In the genomic region with DNA sequence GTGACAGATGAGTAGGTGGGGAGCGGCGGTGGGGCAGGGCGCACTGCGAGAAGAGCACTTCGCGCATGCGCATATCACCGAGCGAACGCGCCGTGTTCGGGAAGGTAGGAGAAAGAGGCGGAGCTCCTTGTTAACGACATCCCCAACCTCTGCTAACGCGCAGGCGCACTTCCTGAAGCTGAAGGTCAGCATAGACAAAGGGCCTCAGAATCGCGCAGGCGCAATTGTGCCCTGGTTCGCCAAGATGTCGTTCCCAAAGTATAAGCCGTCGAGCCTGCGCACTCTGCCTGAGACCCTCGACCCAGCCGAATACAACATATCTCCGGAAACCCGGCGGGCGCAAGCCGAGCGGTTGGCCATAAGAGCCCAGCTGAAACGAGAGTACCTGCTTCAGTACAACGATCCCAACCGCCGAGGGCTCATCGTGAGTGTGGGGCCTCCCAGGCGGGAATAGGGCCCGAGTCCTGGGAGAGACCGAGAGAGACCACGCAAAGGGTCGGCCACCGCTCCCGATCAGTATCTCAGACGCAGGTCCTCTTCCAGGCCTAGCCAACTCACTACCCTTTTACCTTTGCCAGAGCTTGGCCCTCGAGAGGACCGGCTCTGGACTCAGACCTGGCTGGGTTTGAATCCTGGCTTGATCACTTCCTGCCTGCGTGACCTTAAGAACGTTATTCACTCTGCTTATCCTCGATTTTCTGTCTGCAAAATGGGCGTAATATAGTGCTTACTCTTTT, we compare ENCODE assay signal across 1 cellular context.
TF ChIP-seq lines count a peak whose summit lies in the region.

A gene (plus strand): TSS at position 221 of the 737 bp plus-strand sequence. CDS start 24 bp downstream, at position 245.

TF ChIP-seq in HepG2, 621 proteins besides CTCF, POLR2A, EP300 and RAD21 (continued from another document and continues in another):
- 0 out of 2 replicates have a peak, but pooled peaks have one; percentile 39 for TF ChIP-seq NFATC3 (CRISPR knock-in tag; IDR thresholded peaks at IDR 0.05)
- TF ChIP-seq REL (CRISPR knock-in tag; conservative IDR thresholded peaks at IDR 0.05), result no peak
- no peak for TF ChIP-seq ZNF337 (CRISPR knock-in tag; IDR thresholded peaks at IDR 0.05; ENCODE audit: borderline replicate concordance, low read depth)
- peak; percentile 71 for TF ChIP-seq ASH2L (IDR thresholded peaks at IDR 0.05; ENCODE audit: insufficient read length, low read depth, low read length)
- TF ChIP-seq CREM (IDR thresholded peaks at IDR 0.05), result 0 out of 2 replicates have a peak, but pooled peaks have one; percentile 7
- no peak for TF ChIP-seq CREM (CRISPR knock-in tag; IDR thresholded peaks at IDR 0.05)
- no peak for TF ChIP-seq ZNF660 (CRISPR knock-in tag; IDR thresholded peaks at IDR 0.05; ENCODE audit: borderline replicate concordance, low read depth)
- no peak for TF ChIP-seq MBD4 (IDR thresholded peaks at IDR 0.05; ENCODE audit: borderline replicate concordance, low read length)
- peak; percentile 36; the same call in 1 of the 2 replicates for TF ChIP-seq ZNF670 (CRISPR knock-in tag; IDR thresholded peaks at IDR 0.05; ENCODE audit: borderline replicate concordance)
- TF ChIP-seq ZNF251 (CRISPR knock-in tag; IDR thresholded peaks at IDR 0.05), result no peak
- TF ChIP-seq KLF16 (CRISPR knock-in tag; IDR thresholded peaks at IDR 0.05), result peak in 1 of 2 experiments; percentile 21; a peak in 1 of 4 replicates
- TF ChIP-seq RBM22 (optimal IDR thresholded peaks at IDR 0.05; ENCODE audit: low read length), result no peak
- TF ChIP-seq, protein P1, sequence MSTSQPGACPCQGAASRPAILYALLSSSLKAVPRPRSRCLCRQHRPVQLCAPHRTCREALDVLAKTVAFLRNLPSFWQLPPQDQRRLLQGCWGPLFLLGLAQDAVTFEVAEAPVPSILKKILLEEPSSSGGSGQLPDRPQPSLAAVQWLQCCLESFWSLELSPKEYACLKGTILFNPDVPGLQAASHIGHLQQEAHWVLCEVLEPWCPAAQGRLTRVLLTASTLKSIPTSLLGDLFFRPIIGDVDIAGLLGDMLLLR (CRISPR knock-in tag; IDR thresholded peaks at IDR 0.05), result no peak
- no peak for TF ChIP-seq ZNF354B (CRISPR knock-in tag; IDR thresholded peaks at IDR 0.05)
- TF ChIP-seq KLF6 (CRISPR knock-in tag; IDR thresholded peaks at IDR 0.05), result peak; percentile 87
- no peak for TF ChIP-seq ZNF264 (CRISPR knock-in tag; IDR thresholded peaks at IDR 0.05)
- TF ChIP-seq RARG (CRISPR knock-in tag; IDR thresholded peaks at IDR 0.05; ENCODE audit: low read depth), result no peak
- TF ChIP-seq ZNF567 (CRISPR knock-in tag; IDR thresholded peaks at IDR 0.05; ENCODE audit: borderline replicate concordance), result no peak
- TF ChIP-seq ZMYM4 (CRISPR knock-in tag; IDR thresholded peaks at IDR 0.05), result peak; percentile 73
- TF ChIP-seq GTF3A (CRISPR knock-in tag; conservative IDR thresholded peaks at IDR 0.05), result no peak
- TF ChIP-seq ZNF44 (CRISPR knock-in tag; IDR thresholded peaks at IDR 0.05), result peak; percentile 69; the same call in 1 of the 2 replicates
- peak; percentile 89 for TF ChIP-seq TAF1 (CRISPR knock-in tag; IDR thresholded peaks at IDR 0.05)
- no peak for TF ChIP-seq DR1 (CRISPR knock-in tag; IDR thresholded peaks at IDR 0.05)
- TF ChIP-seq HDAC6 (IDR thresholded peaks at IDR 0.05; ENCODE audit: low read depth, low read length), result no peak
- peak; percentile 56; the same call in 1 of the 2 replicates for TF ChIP-seq ELF1 (CRISPR knock-in tag; IDR thresholded peaks at IDR 0.05)
- TF ChIP-seq ZNF383 (CRISPR knock-in tag; IDR thresholded peaks at IDR 0.05; ENCODE audit: borderline replicate concordance), result no peak
- no peak for TF ChIP-seq EZH2 (conservative IDR thresholded peaks at IDR 0.05; ENCODE audit: low read depth, low read length)
- TF ChIP-seq ZNF263 (CRISPR knock-in tag; IDR thresholded peaks at IDR 0.05), result no peak
- no peak for TF ChIP-seq SNRNP70 (IDR thresholded peaks at IDR 0.05; ENCODE audit: low read depth, low read length)
- 0 out of 2 replicates have a peak, but pooled peaks have one; percentile 45 for TF ChIP-seq SMAD3 (CRISPR knock-in tag; IDR thresholded peaks at IDR 0.05)
- TF ChIP-seq, protein P2, sequence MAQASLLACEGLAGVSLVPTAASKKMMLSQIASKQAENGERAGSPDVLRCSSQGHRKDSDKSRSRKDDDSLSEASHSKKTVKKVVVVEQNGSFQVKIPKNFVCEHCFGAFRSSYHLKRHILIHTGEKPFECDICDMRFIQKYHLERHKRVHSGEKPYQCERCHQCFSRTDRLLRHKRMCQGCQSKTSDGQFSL (CRISPR knock-in tag; IDR thresholded peaks at IDR 0.05), result no peak
- no peak for TF ChIP-seq CHD2 (IDR thresholded peaks at IDR 0.05; ENCODE audit: low read depth, low read length)
- peak; percentile 73; the same call in 1 of the 2 replicates for TF ChIP-seq MEF2D (CRISPR knock-in tag; IDR thresholded peaks at IDR 0.05)
- TF ChIP-seq ZBTB38 (CRISPR knock-in tag; IDR thresholded peaks at IDR 0.05), result no peak; the same call in 1 of the 2 replicates
- no peak for TF ChIP-seq FOXJ3 (CRISPR knock-in tag; IDR thresholded peaks at IDR 0.05; ENCODE audit: borderline replicate concordance)
- TF ChIP-seq, protein P3, sequence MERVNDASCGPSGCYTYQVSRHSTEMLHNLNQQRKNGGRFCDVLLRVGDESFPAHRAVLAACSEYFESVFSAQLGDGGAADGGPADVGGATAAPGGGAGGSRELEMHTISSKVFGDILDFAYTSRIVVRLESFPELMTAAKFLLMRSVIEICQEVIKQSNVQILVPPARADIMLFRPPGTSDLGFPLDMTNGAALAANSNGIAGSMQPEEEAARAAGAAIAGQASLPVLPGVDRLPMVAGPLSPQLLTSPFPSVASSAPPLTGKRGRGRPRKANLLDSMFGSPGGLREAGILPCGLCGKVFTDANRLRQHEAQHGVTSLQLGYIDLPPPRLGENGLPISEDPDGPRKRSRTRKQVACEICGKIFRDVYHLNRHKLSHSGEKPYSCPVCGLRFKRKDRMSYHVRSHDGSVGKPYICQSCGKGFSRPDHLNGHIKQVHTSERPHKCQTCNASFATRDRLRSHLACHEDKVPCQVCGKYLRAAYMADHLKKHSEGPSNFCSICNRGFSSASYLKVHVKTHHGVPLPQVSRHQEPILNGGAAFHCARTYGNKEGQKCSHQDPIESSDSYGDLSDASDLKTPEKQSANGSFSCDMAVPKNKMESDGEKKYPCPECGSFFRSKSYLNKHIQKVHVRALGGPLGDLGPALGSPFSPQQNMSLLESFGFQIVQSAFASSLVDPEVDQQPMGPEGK (CRISPR knock-in tag; IDR thresholded peaks at IDR 0.05), result peak; percentile 37; the same call in 1 of the 2 replicates
- TF ChIP-seq, protein P4, sequence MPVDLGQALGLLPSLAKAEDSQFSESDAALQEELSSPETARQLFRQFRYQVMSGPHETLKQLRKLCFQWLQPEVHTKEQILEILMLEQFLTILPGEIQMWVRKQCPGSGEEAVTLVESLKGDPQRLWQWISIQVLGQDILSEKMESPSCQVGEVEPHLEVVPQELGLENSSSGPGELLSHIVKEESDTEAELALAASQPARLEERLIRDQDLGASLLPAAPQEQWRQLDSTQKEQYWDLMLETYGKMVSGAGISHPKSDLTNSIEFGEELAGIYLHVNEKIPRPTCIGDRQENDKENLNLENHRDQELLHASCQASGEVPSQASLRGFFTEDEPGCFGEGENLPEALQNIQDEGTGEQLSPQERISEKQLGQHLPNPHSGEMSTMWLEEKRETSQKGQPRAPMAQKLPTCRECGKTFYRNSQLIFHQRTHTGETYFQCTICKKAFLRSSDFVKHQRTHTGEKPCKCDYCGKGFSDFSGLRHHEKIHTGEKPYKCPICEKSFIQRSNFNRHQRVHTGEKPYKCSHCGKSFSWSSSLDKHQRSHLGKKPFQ (CRISPR knock-in tag; IDR thresholded peaks at IDR 0.05; ENCODE audit: insufficient replicate concordance), result no peak
- TF ChIP-seq FOXO1 (CRISPR knock-in tag; IDR thresholded peaks at IDR 0.05), result no peak
- no peak for TF ChIP-seq ZNF790 (CRISPR knock-in tag; IDR thresholded peaks at IDR 0.05; ENCODE audit: borderline replicate concordance)
- no peak for TF ChIP-seq PAF1 (CRISPR knock-in tag; IDR thresholded peaks at IDR 0.05)
- TF ChIP-seq ZFP41 (CRISPR knock-in tag; IDR thresholded peaks at IDR 0.05; ENCODE audit: borderline replicate concordance), result no peak
- no peak for TF ChIP-seq ZNF451 (CRISPR knock-in tag; IDR thresholded peaks at IDR 0.05)
- no peak for TF ChIP-seq MED8 (CRISPR knock-in tag; IDR thresholded peaks at IDR 0.05; ENCODE audit: insufficient replicate concordance)
- TF ChIP-seq, protein P5, sequence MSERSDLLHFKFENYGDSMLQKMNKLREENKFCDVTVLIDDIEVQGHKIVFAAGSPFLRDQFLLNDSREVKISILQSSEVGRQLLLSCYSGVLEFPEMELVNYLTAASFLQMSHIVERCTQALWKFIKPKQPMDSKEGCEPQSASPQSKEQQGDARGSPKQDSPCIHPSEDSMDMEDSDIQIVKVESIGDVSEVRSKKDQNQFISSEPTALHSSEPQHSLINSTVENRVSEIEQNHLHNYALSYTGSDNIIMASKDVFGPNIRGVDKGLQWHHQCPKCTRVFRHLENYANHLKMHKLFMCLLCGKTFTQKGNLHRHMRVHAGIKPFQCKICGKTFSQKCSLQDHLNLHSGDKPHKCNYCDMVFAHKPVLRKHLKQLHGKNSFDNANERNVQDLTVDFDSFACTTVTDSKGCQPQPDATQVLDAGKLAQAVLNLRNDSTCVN (CRISPR knock-in tag; IDR thresholded peaks at IDR 0.05; ENCODE audit: borderline replicate concordance), result peak; percentile 45; the same call in 1 of the 2 replicates
- TF ChIP-seq CEBPG (CRISPR knock-in tag; IDR thresholded peaks at IDR 0.05), result no peak
- no peak for TF ChIP-seq NFE2L1 (CRISPR knock-in tag; IDR thresholded peaks at IDR 0.05; ENCODE audit: borderline replicate concordance)
- TF ChIP-seq KDM5B (CRISPR knock-in tag; IDR thresholded peaks at IDR 0.05; ENCODE audit: borderline replicate concordance), result peak; percentile 87; the same call in 1 of the 2 replicates
- TF ChIP-seq ZNF550 (CRISPR knock-in tag; IDR thresholded peaks at IDR 0.05; ENCODE audit: borderline replicate concordance), result no peak
- peak; percentile 69 for TF ChIP-seq YY1 (IDR thresholded peaks at IDR 0.05; ENCODE audit: insufficient read depth, insufficient replicate concordance, low read depth, low read length)
- TF ChIP-seq RELA (CRISPR knock-in tag; IDR thresholded peaks at IDR 0.05), result no peak
- peak; percentile 39; the same call in 1 of the 2 replicates for TF ChIP-seq TGIF2 (CRISPR knock-in tag; IDR thresholded peaks at IDR 0.05)
- no peak for TF ChIP-seq TP53 (CRISPR knock-in tag; conservative IDR thresholded peaks at IDR 0.05)
- no peak for TF ChIP-seq TEAD3 (CRISPR knock-in tag; optimal IDR thresholded peaks at IDR 0.05; ENCODE audit: borderline replicate concordance)
- TF ChIP-seq FOSL1 (CRISPR knock-in tag; IDR thresholded peaks at IDR 0.05; ENCODE audit: borderline replicate concordance), result no peak
- TF ChIP-seq, protein P6, sequence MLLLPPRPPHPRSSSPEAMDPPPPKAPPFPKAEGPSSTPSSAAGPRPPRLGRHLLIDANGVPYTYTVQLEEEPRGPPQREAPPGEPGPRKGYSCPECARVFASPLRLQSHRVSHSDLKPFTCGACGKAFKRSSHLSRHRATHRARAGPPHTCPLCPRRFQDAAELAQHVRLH (CRISPR knock-in tag; IDR thresholded peaks at IDR 0.05; ENCODE audit: borderline replicate concordance, low read depth), result 0 out of 2 replicates have a peak, but pooled peaks have one; percentile 63
- TF ChIP-seq, protein P7, sequence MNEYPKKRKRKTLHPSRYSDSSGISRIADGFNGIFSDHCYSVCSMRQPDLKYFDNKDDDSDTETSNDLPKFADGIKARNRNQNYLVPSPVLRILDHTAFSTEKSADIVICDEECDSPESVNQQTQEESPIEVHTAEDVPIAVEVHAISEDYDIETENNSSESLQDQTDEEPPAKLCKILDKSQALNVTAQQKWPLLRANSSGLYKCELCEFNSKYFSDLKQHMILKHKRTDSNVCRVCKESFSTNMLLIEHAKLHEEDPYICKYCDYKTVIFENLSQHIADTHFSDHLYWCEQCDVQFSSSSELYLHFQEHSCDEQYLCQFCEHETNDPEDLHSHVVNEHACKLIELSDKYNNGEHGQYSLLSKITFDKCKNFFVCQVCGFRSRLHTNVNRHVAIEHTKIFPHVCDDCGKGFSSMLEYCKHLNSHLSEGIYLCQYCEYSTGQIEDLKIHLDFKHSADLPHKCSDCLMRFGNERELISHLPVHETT (CRISPR knock-in tag; conservative IDR thresholded peaks at IDR 0.05), result no peak
- TF ChIP-seq, protein P8, sequence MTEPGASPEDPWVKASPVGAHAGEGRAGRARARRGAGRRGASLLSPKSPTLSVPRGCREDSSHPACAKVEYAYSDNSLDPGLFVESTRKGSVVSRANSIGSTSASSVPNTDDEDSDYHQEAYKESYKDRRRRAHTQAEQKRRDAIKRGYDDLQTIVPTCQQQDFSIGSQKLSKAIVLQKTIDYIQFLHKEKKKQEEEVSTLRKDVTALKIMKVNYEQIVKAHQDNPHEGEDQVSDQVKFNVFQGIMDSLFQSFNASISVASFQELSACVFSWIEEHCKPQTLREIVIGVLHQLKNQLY (CRISPR knock-in tag; IDR thresholded peaks at IDR 0.05), result no peak
- TF ChIP-seq ZNF121 (CRISPR knock-in tag; IDR thresholded peaks at IDR 0.05), result no peak
- TF ChIP-seq ZNF775 (CRISPR knock-in tag; IDR thresholded peaks at IDR 0.05; ENCODE audit: borderline replicate concordance), result no peak
- TF ChIP-seq, protein P9, sequence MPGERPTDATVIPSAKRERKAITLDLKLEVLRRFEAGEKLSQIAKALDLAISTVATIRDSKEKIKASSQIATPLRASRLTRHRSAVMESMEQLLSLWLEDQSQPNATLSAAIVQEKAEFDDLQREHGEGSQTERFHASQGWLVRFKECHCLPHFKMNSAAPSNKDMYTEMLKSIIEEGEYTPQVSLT (CRISPR knock-in tag; IDR thresholded peaks at IDR 0.05; ENCODE audit: borderline replicate concordance, low read depth), result no peak
- no peak for TF ChIP-seq ZNF850 (CRISPR knock-in tag; conservative IDR thresholded peaks at IDR 0.05)
- no peak for TF ChIP-seq ONECUT2 (CRISPR knock-in tag; IDR thresholded peaks at IDR 0.05)
- no peak for TF ChIP-seq ZBTB8A (CRISPR knock-in tag; IDR thresholded peaks at IDR 0.05; ENCODE audit: borderline replicate concordance, low read depth)
- no peak for TF ChIP-seq GATA4 (IDR thresholded peaks at IDR 0.05; ENCODE audit: borderline replicate concordance, low read depth)
- TF ChIP-seq, protein P10, sequence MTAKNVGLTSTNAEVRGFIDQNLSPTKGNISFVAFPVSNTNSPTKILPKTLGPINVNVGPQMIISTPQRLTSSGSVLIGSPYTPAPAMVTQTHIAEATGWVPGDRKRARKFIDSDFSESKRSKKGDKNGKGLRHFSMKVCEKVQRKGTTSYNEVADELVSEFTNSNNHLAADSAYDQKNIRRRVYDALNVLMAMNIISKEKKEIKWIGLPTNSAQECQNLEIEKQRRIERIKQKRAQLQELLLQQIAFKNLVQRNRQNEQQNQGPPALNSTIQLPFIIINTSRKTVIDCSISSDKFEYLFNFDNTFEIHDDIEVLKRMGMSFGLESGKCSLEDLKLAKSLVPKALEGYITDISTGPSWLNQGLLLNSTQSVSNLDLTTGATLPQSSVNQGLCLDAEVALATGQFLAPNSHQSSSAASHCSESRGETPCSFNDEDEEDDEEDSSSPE (CRISPR knock-in tag; IDR thresholded peaks at IDR 0.05), result peak; percentile 54; the same call in 1 of the 2 replicates
- TF ChIP-seq HOXA9 (CRISPR knock-in tag; IDR thresholded peaks at IDR 0.05; ENCODE audit: borderline replicate concordance), result no peak
- TF ChIP-seq ZNF10 (CRISPR knock-in tag; IDR thresholded peaks at IDR 0.05; ENCODE audit: borderline replicate concordance, low read depth), result no peak
